ENCODE assay signal across 25 cellular contexts in genomic region chr10:51986531-51986930, GRCh38.
"Had no signal": no experiment of that assay in that cellular context is flagged by ENCODE, and none has a peak within 500 bp of the region (broad histone marks: within the 10 kb centered on the region; RNA-seq: fewer than 3 reads in every experiment).

No MANE protein-coding gene starts in this region.

- H3K9me3 Mint-ChIP-seq: activated naive CD8-positive, alpha-beta T cell treated with anti-CD3 and anti-CD28 coated beads, Interleukin-2, amount 10 ng/mL, durations not matched to agents 7 days and 5 days; activated T-helper 2 cell treated with anti-CD3 and anti-CD28 coated beads, Interferon-gamma antibody, Interleukin-2, Interleukin-4, amounts not matched to agents 10 μg/mL and 5 μg/mL and 100 μg/mL, durations not matched to agents 14 hours and 24 hours and 36 hours; type B pancreatic cell had no signal

- H3K36me3 ChIP-seq: esophagus muscularis mucosa, right lobe of liver, spleen, thoracic aorta, vagina, WERI-Rb-1 had no signal

- H3K4me3 Mint-ChIP-seq: activated naive CD8-positive, alpha-beta T cell treated with anti-CD3 and anti-CD28 coated beads, Interleukin-2, amount 10 ng/mL, durations not matched to agents 7 days and 5 days; activated T-cell treated with anti-CD3 and anti-CD28 coated beads, Interleukin-2, amount 50 U/mL, for 24 hours; mesothelial cell of epicardium; type B pancreatic cell had no signal

- H3K4me1 Mint-ChIP-seq: activated naive CD8-positive, alpha-beta T cell treated with anti-CD3 and anti-CD28 coated beads, Interleukin-2, amount 10 ng/mL, durations not matched to agents 7 days and 5 days had no signal

- H3K9me3 ChIP-seq: esophagus muscularis mucosa, right lobe of liver, thoracic aorta, vagina had no signal

- H3K27ac Mint-ChIP-seq: activated naive CD8-positive, alpha-beta T cell treated with anti-CD3 and anti-CD28 coated beads, Interleukin-2, amount 10 ng/mL, durations not matched to agents 7 days and 5 days; activated T-cell treated with anti-CD3 and anti-CD28 coated beads, Interleukin-2, amount 50 U/mL, for 24 hours; activated T-helper 2 cell treated with anti-CD3 and anti-CD28 coated beads, Interferon-gamma antibody, Interleukin-2, Interleukin-4, amounts not matched to agents 10 μg/mL and 5 μg/mL and 100 μg/mL, durations not matched to agents 14 hours and 24 hours and 36 hours; mesothelial cell of epicardium; type B pancreatic cell had no signal

- DNase-seq: activated CD4-positive, alpha-beta T cell treated with anti-CD3 and anti-CD28 coated beads for 1 hour; activated CD8-positive, alpha-beta memory T cell treated with anti-CD3 and anti-CD28 coated beads for 24 hours; activated CD8-positive, alpha-beta memory T cell treated with anti-CD3 and anti-CD28 coated beads, Interleukin-2, amount 50 U/mL, for 4 hours; activated naive CD4-positive, alpha-beta T cell treated with Interleukin-2 at 50 U/mL for 16 hours; activated naive CD8-positive, alpha-beta T cell treated with anti-CD3 and anti-CD28 coated beads, Interleukin-2, amount 10 ng/mL, durations not matched to agents 7 days and 5 days; activated T-cell treated with anti-CD3 and anti-CD28 coated beads, Interleukin-2, amount 50 U/mL, for 24 hours; amniotic stem cell; cerebellar nuclear complex; head of caudate nucleus; hypothalamus; left ventricle myocardium superior; mammary epithelial cell; nucleus accumbens; right lobe of liver; spleen; stimulated activated CD4-positive, alpha-beta T cell treated with anti-CD3 and anti-CD28 coated beads, Interleukin-4, amount 100 ng/mL, for 1 hour; stimulated activated naive CD4-positive, alpha-beta T cell; WERI-Rb-1 had no signal

- H3K36me3 Mint-ChIP-seq: activated naive CD8-positive, alpha-beta T cell treated with anti-CD3 and anti-CD28 coated beads, Interleukin-2, amount 10 ng/mL, durations not matched to agents 7 days and 5 days; type B pancreatic cell had no signal

- H3K27me3 Mint-ChIP-seq: activated naive CD8-positive, alpha-beta T cell treated with anti-CD3 and anti-CD28 coated beads, Interleukin-2, amount 10 ng/mL, durations not matched to agents 7 days and 5 days; type B pancreatic cell had no signal

- H3K27me3 ChIP-seq: esophagus muscularis mucosa, right lobe of liver, spleen, vagina had no signal

- H3K4me1 ChIP-seq: right lobe of liver, spleen, vagina had no signal

- H3K4me3 ChIP-seq: coronary artery, esophagus muscularis mucosa, right lobe of liver, spleen, thoracic aorta, vagina had no signal

- ATAC-seq: left ventricle myocardium superior, right lobe of liver had no signal

- H3K27ac ChIP-seq: coronary artery, esophagus muscularis mucosa, right lobe of liver, spleen, thoracic aorta, vagina, WERI-Rb-1 had no signal
